ENCODE assay signal across 9 cellular contexts in the genomic region with DNA sequence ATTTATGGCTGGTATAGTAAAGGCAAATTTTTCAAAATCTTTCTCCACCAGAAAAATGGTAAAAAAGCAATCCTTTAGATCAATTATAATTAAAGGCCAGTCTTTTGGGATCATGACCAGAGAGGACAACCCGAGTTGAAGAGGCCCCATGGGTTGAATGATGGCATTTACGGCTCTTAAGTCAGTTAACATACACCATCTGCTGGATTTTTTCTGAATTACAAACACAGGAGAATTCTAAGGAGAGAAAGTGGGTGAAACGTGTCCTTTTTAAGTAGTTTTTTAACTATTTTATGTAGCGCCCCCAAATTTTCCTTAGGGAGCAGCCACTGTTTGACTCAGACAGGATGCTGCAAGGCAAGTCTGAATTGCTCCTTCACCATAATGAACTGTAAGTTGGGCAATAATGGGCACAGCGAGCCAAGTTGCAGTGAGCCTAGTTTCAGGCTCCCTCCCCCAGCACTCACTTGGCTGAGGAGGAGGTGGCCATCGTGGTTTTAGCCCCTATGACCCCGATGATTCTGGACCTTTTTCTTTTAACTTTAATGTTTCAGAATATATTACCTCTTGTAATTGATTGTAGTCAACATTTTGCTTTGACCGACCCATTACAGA. TPM values are rescaled to one million over a fixed set of nuclear protein-coding genes. Genes with fewer than 3 reads are reported as not detected.
DNase-seq lines count a peak whose midpoint lies in the region; ATAC-seq and TF ChIP-seq lines count a peak whose summit lies in the region.
"Had no signal": no experiment of that assay in that cellular context is flagged by ENCODE, and none has a peak within 500 bp of the region (broad histone marks: within the 10 kb centered on the region; RNA-seq: fewer than 3 reads in every experiment).

No MANE protein-coding gene starts in this region.

- no peak overlapping the region for H3K27ac Mint-ChIP-seq in CD4-positive, alpha-beta T cell
- H3K27ac Mint-ChIP-seq in mesothelial cell of epicardium = no peak overlapping the region
- H3K27ac Mint-ChIP-seq in activated T-helper 2 cell treated with anti-CD3 and anti-CD28 coated beads, Interferon-gamma antibody, Interleukin-2, Interleukin-4, amounts not matched to agents 10 μg/mL and 5 μg/mL and 100 μg/mL, durations not matched to agents 14 hours and 24 hours and 36 hours = no peak overlapping the region
- H3K27ac Mint-ChIP-seq: dendritic cell treated with granulocyte-macrophage colony-stimulating factor and Interleukin-4, amounts not matched to agents 40 ng/mL and 50 ng/mL, for 4 days had no signal

- H3K9me3 Mint-ChIP-seq in CD4-positive, alpha-beta T cell = no peaks in the 10 kb centered on the region
- no peaks in the 10 kb centered on the region for H3K9me3 Mint-ChIP-seq in mesothelial cell of epicardium
- peaks cover 58% of the 10 kb centered on the region for H3K9me3 Mint-ChIP-seq in activated T-helper 2 cell treated with anti-CD3 and anti-CD28 coated beads, Interferon-gamma antibody, Interleukin-2, Interleukin-4, amounts not matched to agents 10 μg/mL and 5 μg/mL and 100 μg/mL, durations not matched to agents 14 hours and 24 hours and 36 hours
- H3K9me3 Mint-ChIP-seq in activated T-cell treated with anti-CD3 and anti-CD28 coated beads, Interleukin-2, amount 50 U/mL, for 4 hours = no peaks in the 10 kb centered on the region

- POLR2A ChIA-PET in CD4-positive, alpha-beta T cell (lab: Charles Lee) = no interaction called here

- H3K27me3 ChIP-seq in CD4-positive, alpha-beta T cell (ENCODE audit: control insufficient read depth, insufficient read depth, low read length) = no peaks in the 10 kb centered on the region

- H3K4me1 Mint-ChIP-seq in CD4-positive, alpha-beta T cell (ENCODE audit: low read depth) = peaks cover 8% of the 10 kb centered on the region
- H3K4me1 Mint-ChIP-seq in mesothelial cell of epicardium = peaks cover 48% of the 10 kb centered on the region
- H3K4me1 Mint-ChIP-seq in activated T-helper 2 cell treated with anti-CD3 and anti-CD28 coated beads, Interferon-gamma antibody, Interleukin-2, Interleukin-4, amounts not matched to agents 10 μg/mL and 5 μg/mL and 100 μg/mL, durations not matched to agents 14 hours and 24 hours and 36 hours (ENCODE audit: low read depth) = peaks cover 1% of the 10 kb centered on the region
- no peaks in the 10 kb centered on the region for H3K4me1 Mint-ChIP-seq in activated T-cell treated with anti-CD3 and anti-CD28 coated beads, Interleukin-2, amount 50 U/mL, for 4 hours (ENCODE audit: low read depth)

- no peak for DNase-seq in CD4-positive, alpha-beta T cell
- DNase-seq in LHCN-M2 (ENCODE audit: low read depth) = peak; percentile 54
- DNase-seq in central memory CD4-positive, alpha-beta T cell = peak; percentile 30
- DNase-seq in mesothelial cell of epicardium (ENCODE audit: low spot score in 2 of 2, unreplicated experiment in 2 of 2) = no peak
- DNase-seq in activated T-helper 2 cell treated with anti-CD3 and anti-CD28 coated beads, Interferon-gamma antibody, Interleukin-2, Interleukin-4, amounts not matched to agents 10 μg/mL and 5 μg/mL and 100 μg/mL, durations not matched to agents 14 hours and 24 hours and 36 hours (ENCODE audit: low spot score) = no peak
- no peak for DNase-seq in GM19238 (ENCODE audit: insufficient read length, low spot score)
- DNase-seq in activated T-cell treated with anti-CD3 and anti-CD28 coated beads, Interleukin-2, amount 50 U/mL, for 4 hours = no peak

- intact Hi-C loops in CD4-positive, alpha-beta T cell (cut with DNase I, micrococcal nuclease) = loop anchor here in 1 of 2 experiments (1.0 to 2.0 kb wide), 2 partner anchors 406 to 500 kb away; no protein-coding TSS in a partner anchor
- intact Hi-C loops in activated T-helper 2 cell treated with anti-CD3 and anti-CD28 coated beads, Interferon-gamma antibody, Interleukin-2, Interleukin-4, amounts not matched to agents 10 μg/mL and 5 μg/mL and 100 μg/mL, durations not matched to agents 14 hours and 24 hours and 36 hours (cut with micrococcal nuclease) = no loop called here

- peak; percentile 24 for TF ChIP-seq CTCF in CD4-positive, alpha-beta T cell (IDR thresholded peaks at IDR 0.05)
- TF ChIP-seq CTCF in mesothelial cell of epicardium (IDR thresholded peaks at IDR 0.05; ENCODE audit: unreplicated experiment) = peak; percentile 61

- no peaks in the 10 kb centered on the region for H3K27me3 Mint-ChIP-seq in CD4-positive, alpha-beta T cell
- H3K27me3 Mint-ChIP-seq in mesothelial cell of epicardium (ENCODE audit: low read depth) = no peaks in the 10 kb centered on the region
- H3K27me3 Mint-ChIP-seq in activated T-helper 2 cell treated with anti-CD3 and anti-CD28 coated beads, Interferon-gamma antibody, Interleukin-2, Interleukin-4, amounts not matched to agents 10 μg/mL and 5 μg/mL and 100 μg/mL, durations not matched to agents 14 hours and 24 hours and 36 hours (ENCODE audit: low read depth) = no peaks in the 10 kb centered on the region
- H3K27me3 Mint-ChIP-seq in activated T-cell treated with anti-CD3 and anti-CD28 coated beads, Interleukin-2, amount 50 U/mL, for 4 hours (ENCODE audit: low read depth) = no peaks in the 10 kb centered on the region
- H3K27me3 Mint-ChIP-seq: dendritic cell treated with granulocyte-macrophage colony-stimulating factor and Interleukin-4, amounts not matched to agents 40 ng/mL and 50 ng/mL, for 4 days had no signal

- no peaks in the 10 kb centered on the region for H3K9me3 ChIP-seq in CD4-positive, alpha-beta T cell (ENCODE audit: control insufficient read depth, low read length)

- no peaks in the 10 kb centered on the region for H3K36me3 Mint-ChIP-seq in CD4-positive, alpha-beta T cell (ENCODE audit: low read depth)
- no peaks in the 10 kb centered on the region for H3K36me3 Mint-ChIP-seq in mesothelial cell of epicardium
- H3K36me3 Mint-ChIP-seq in activated T-helper 2 cell treated with anti-CD3 and anti-CD28 coated beads, Interferon-gamma antibody, Interleukin-2, Interleukin-4, amounts not matched to agents 10 μg/mL and 5 μg/mL and 100 μg/mL, durations not matched to agents 14 hours and 24 hours and 36 hours (ENCODE audit: low read depth) = no peaks in the 10 kb centered on the region
- no peaks in the 10 kb centered on the region for H3K36me3 Mint-ChIP-seq in activated T-cell treated with anti-CD3 and anti-CD28 coated beads, Interleukin-2, amount 50 U/mL, for 4 hours (ENCODE audit: insufficient read depth)

- H3K27ac ChIP-seq in CD4-positive, alpha-beta T cell (ENCODE audit: low read depth, low read length) = no peak overlapping the region

- no peak for ATAC-seq in CD4-positive, alpha-beta T cell (ENCODE audit: poor library complexity)
- no peak for ATAC-seq in activated T-cell treated with anti-CD3 and anti-CD28 coated beads, Interleukin-2, amount 50 U/mL, for 4 hours
- ATAC-seq in GM18861 (IDR thresholded peaks at IDR 0.05; ENCODE audit: unreplicated experiment) = no peak

- CTCF ChIA-PET in CD4-positive, alpha-beta T cell (lab: Charles Lee) = interaction anchor here (1.7 kb wide), 1 partner anchor 500 kb away, joined by 5 read pairs; no protein-coding TSS in a partner anchor

- H3K4me3 Mint-ChIP-seq in CD4-positive, alpha-beta T cell = no peak overlapping the region
- no peak overlapping the region for H3K4me3 Mint-ChIP-seq in mesothelial cell of epicardium
- no peak overlapping the region for H3K4me3 Mint-ChIP-seq in activated T-helper 2 cell treated with anti-CD3 and anti-CD28 coated beads, Interferon-gamma antibody, Interleukin-2, Interleukin-4, amounts not matched to agents 10 μg/mL and 5 μg/mL and 100 μg/mL, durations not matched to agents 14 hours and 24 hours and 36 hours (ENCODE audit: low read depth)
- no peak overlapping the region for H3K4me3 Mint-ChIP-seq in activated T-cell treated with anti-CD3 and anti-CD28 coated beads, Interleukin-2, amount 50 U/mL, for 4 hours
- H3K4me3 Mint-ChIP-seq: dendritic cell treated with granulocyte-macrophage colony-stimulating factor and Interleukin-4, amounts not matched to agents 40 ng/mL and 50 ng/mL, for 4 days had no signal

RNA-seq across cellular contexts. Expression of a gene that starts 13.6 kb away (rescaled TPM):
- total RNA-seq in CD4-positive, alpha-beta T cell = 10 to 100 TPM; 14.6 to 15.5 TPM
- total RNA-seq in LHCN-M2 (2014; rRNA removed) = 10.8 and 11.5 TPM in 2 replicates
- polyA plus RNA-seq in LHCN-M2 (2012) = 4.3 TPM
- total RNA-seq in mesothelial cell of epicardium = 26.7 to 29.6 TPM (median 29.0 TPM) in 3 replicates
- total RNA-seq in activated T-helper 2 cell treated with anti-CD3 and anti-CD28 coated beads, Interferon-gamma antibody, Interleukin-2, Interleukin-4, amounts not matched to agents 10 μg/mL and 5 μg/mL and 100 μg/mL, durations not matched to agents 14 hours and 24 hours and 36 hours = 15.6 and 17.3 TPM in 2 replicates
- 10 to 100 TPM; 10.4 to 15.3 (median 13.4) TPM for total RNA-seq in activated T-cell treated with anti-CD3 and anti-CD28 coated beads, Interleukin-2, amount 50 U/mL, for 4 hours

RNA-seq across cellular contexts. Expression of a gene that starts 38.1 kb away (rescaled TPM):
- 10 to 100 TPM; 11.2 to 13.4 TPM for total RNA-seq in CD4-positive, alpha-beta T cell
- total RNA-seq in LHCN-M2 (2014; rRNA removed) = 3.5 and 4.5 TPM in 2 replicates
- polyA plus RNA-seq in LHCN-M2 (2012) = 1.9 TPM
- 16.7 to 18.3 TPM (median 17.3 TPM) in 3 replicates for total RNA-seq in mesothelial cell of epicardium
- 7.9 and 11.3 TPM in 2 replicates for total RNA-seq in activated T-helper 2 cell treated with anti-CD3 and anti-CD28 coated beads, Interferon-gamma antibody, Interleukin-2, Interleukin-4, amounts not matched to agents 10 μg/mL and 5 μg/mL and 100 μg/mL, durations not matched to agents 14 hours and 24 hours and 36 hours
- 10 to 100 TPM in 1 of 3 donors, 1 to 10 TPM in 2; 2.4 to 11.1 (median 5.5) TPM for total RNA-seq in activated T-cell treated with anti-CD3 and anti-CD28 coated beads, Interleukin-2, amount 50 U/mL, for 4 hours

Comparison
In these comparisons a context has a peak if more than half of its experiments do, and no peak if none do; other contexts are left out.
1. DNase-seq: peak in LHCN-M2 (single experiment) and central memory CD4-positive, alpha-beta T cell (single experiment); none in CD4-positive, alpha-beta T cell (0 of 10), mesothelial cell of epicardium (0 of 2), activated T-helper 2 cell treated with anti-CD3 and anti-CD28 coated beads, Interferon-gamma antibody, Interleukin-2, Interleukin-4, amounts not matched to agents 10 μg/mL and 5 μg/mL and 100 μg/mL, durations not matched to agents 14 hours and 24 hours and 36 hours (single experiment), GM19238 (single experiment) and activated T-cell treated with anti-CD3 and anti-CD28 coated beads, Interleukin-2, amount 50 U/mL, for 4 hours (single experiment).